In genomic region chr4:14695411-14695810, GRCh38 we compare ENCODE assay signal across 16 cellular contexts.
DNase-seq lines count a peak whose midpoint lies in the region; FAIRE-seq and TF ChIP-seq lines count a peak whose summit lies in the region.
"Had no signal": no experiment of that assay in that cellular context is flagged by ENCODE, and none has a peak within 500 bp of the region (broad histone marks: within the 10 kb centered on the region; RNA-seq: fewer than 3 reads in every experiment).

No MANE protein-coding gene starts in this region.

- H3K4me1 ChIP-seq in spleen = no peaks in the 10 kb centered on the region

- H3K9me3 ChIP-seq in spleen = peaks cover 0 to 22% (median 13%) of the 10 kb centered on the region in 8 donors
- H3K9me3 ChIP-seq: MG63 had no signal

- DNase-seq in LHCN-M2 (ENCODE audit: low read depth) (peak; percentile 62), bronchial epithelial cell (ENCODE audit: low read depth) (peak; percentile 5), fibroblast of mammary gland (ENCODE audit: low read depth) (peak; percentile 21), myocyte (ENCODE audit: low read depth) (peak; percentile 5), spleen (no peak), SHP77 treated with DMSO at 0.1 percent for 48 hours (lab: John Stamatoyannopoulos, UW) (no peak), CD1c-positive myeloid dendritic cell (ENCODE audit: extremely low spot score) (no peak)
- DNase-seq: CD4-positive, alpha-beta T cell; COR-L47; DMS79 treated with DMSO at 0.1 percent for 48 hours; Karpas-422; MG63; NCI-H187; NCI-H446; NCI-H526; NK-92 treated with Interleukin-12 subunit alpha and Interleukin-12 subunit beta, amount 100 ng/mL, for 24 hours had no signal

- FAIRE-seq in bronchial epithelial cell (lab: Jason Lieb, UNC) = no peak

- H3K27me3 ChIP-seq in bronchial epithelial cell (ENCODE audit: control insufficient read depth, insufficient read depth, low read length) = no peaks in the 10 kb centered on the region
- H3K27me3 ChIP-seq in spleen (replicated peaks in 1 of 7) = no peaks in the 10 kb centered on the region
- H3K27me3 ChIP-seq: MG63 had no signal

- no peak for TF ChIP-seq CTCF in bronchial epithelial cell (IDR thresholded peaks at IDR 0.05; ENCODE audit: insufficient read depth, low read length, severe bottlenecking)
- TF ChIP-seq CTCF in fibroblast of mammary gland (conservative IDR thresholded peaks at IDR 0.05; ENCODE audit: control insufficient read depth, insufficient read depth, low read depth, low read length) = no peak
- no peak for TF ChIP-seq CTCF in spleen (IDR thresholded peaks at IDR 0.05 in 8 of 11, conservative IDR thresholded peaks at IDR 0.05 in 3 of 11)

- no peak overlapping the region for H3K4me3 ChIP-seq in bronchial epithelial cell (ENCODE audit: low read depth, low read length)
- no peak overlapping the region for H3K4me3 ChIP-seq in fibroblast of mammary gland (ENCODE audit: control insufficient read depth, low read depth, low read length)
- H3K4me3 ChIP-seq in spleen = no peak overlapping the region
- H3K4me3 ChIP-seq: MG63 had no signal

- no peak for TF ChIP-seq POLR2A in spleen (IDR thresholded peaks at IDR 0.05)

- 72 to 87% (median 76%) methylated on average over 4 of the region's 4 CpGs for WGBS in spleen, 5 donors

- intact Hi-C loops in spleen (cut with DNase I; ENCODE audit: low total_unique reads) = no loop called here

- H3K27ac ChIP-seq in spleen = no peak overlapping the region

- no peaks in the 10 kb centered on the region for H3K36me3 ChIP-seq in bronchial epithelial cell (ENCODE audit: control insufficient read depth, insufficient read depth, low read length)
- no peaks in the 10 kb centered on the region for H3K36me3 ChIP-seq in spleen
- H3K36me3 ChIP-seq: MG63 had no signal

Comparison
In these comparisons a context has a peak if more than half of its experiments do, and no peak if none do; other contexts are left out.
1. DNase-seq: peak in LHCN-M2 (single experiment), bronchial epithelial cell (single experiment), fibroblast of mammary gland (single experiment) and myocyte (single experiment); none in spleen (single experiment), SHP77 treated with DMSO at 0.1 percent for 48 hours (single experiment) and CD1c-positive myeloid dendritic cell (single experiment).